1 cellular context compared by ENCODE assay signal in genomic region chr6:44072452-44072958, GRCh38.
TF ChIP-seq lines count a peak whose summit lies in the region.

No MANE protein-coding gene starts in this region.

TF ChIP-seq in HepG2, 621 proteins besides CTCF, POLR2A, EP300 and RAD21 (continued from another document and continues in another):
- TF ChIP-seq ZBTB40 (IDR thresholded peaks at IDR 0.05) (no peak), ZBTB40 (CRISPR knock-in tag; IDR thresholded peaks at IDR 0.05) (0 out of 2 replicates have a peak, but pooled peaks have one; percentile 7), SMAD1 (CRISPR knock-in tag; IDR thresholded peaks at IDR 0.05; ENCODE audit: borderline replicate concordance, low read depth) (no peak), FOXP4 (CRISPR knock-in tag; IDR thresholded peaks at IDR 0.05) (no peak), KLF16 (CRISPR knock-in tag; IDR thresholded peaks at IDR 0.05) (no peak), ZBTB26 (CRISPR knock-in tag; IDR thresholded peaks at IDR 0.05; ENCODE audit: borderline replicate concordance) (no peak), HNRNPH1 (optimal IDR thresholded peaks at IDR 0.05; ENCODE audit: low read depth, low read length) (peak; percentile 65), RNF2 (conservative IDR thresholded peaks at IDR 0.05; ENCODE audit: low read depth) (no peak), ZNF251 (CRISPR knock-in tag; IDR thresholded peaks at IDR 0.05) (no peak), ZNF253 (CRISPR knock-in tag; IDR thresholded peaks at IDR 0.05; ENCODE audit: borderline replicate concordance) (no peak), MLXIP (CRISPR knock-in tag; IDR thresholded peaks at IDR 0.05; ENCODE audit: borderline replicate concordance) (no peak), HNRNPLL (IDR thresholded peaks at IDR 0.05; ENCODE audit: low read depth, low read length, poor library complexity, severe bottlenecking) (no peak), HNF4G (IDR thresholded peaks at IDR 0.05; ENCODE audit: borderline replicate concordance, low read depth, low read length) (no peak), HNF4G (CRISPR knock-in tag; IDR thresholded peaks at IDR 0.05; ENCODE audit: borderline replicate concordance, low read depth) (no peak), ETS1 (CRISPR knock-in tag; IDR thresholded peaks at IDR 0.05) (no peak), ISX (CRISPR knock-in tag; conservative IDR thresholded peaks at IDR 0.05) (no peak), NR1H2 (CRISPR knock-in tag; IDR thresholded peaks at IDR 0.05; ENCODE audit: borderline replicate concordance, low read depth) (no peak), PHF20 (CRISPR knock-in tag; IDR thresholded peaks at IDR 0.05) (no peak), FOSL1 (CRISPR knock-in tag; IDR thresholded peaks at IDR 0.05; ENCODE audit: borderline replicate concordance) (no peak), KLF12 (CRISPR knock-in tag; IDR thresholded peaks at IDR 0.05; ENCODE audit: borderline replicate concordance) (no peak), DMTF1 (CRISPR knock-in tag; IDR thresholded peaks at IDR 0.05) (no peak), MBD4 (IDR thresholded peaks at IDR 0.05; ENCODE audit: borderline replicate concordance, low read length) (no peak), ZNF225 (CRISPR knock-in tag; IDR thresholded peaks at IDR 0.05) (no peak), TOPORS (CRISPR knock-in tag; IDR thresholded peaks at IDR 0.05) (no peak), RXRA (CRISPR knock-in tag; IDR thresholded peaks at IDR 0.05) (no peak), LBX2 (CRISPR knock-in tag; IDR thresholded peaks at IDR 0.05; ENCODE audit: borderline replicate concordance) (no peak), POGZ (CRISPR knock-in tag; IDR thresholded peaks at IDR 0.05) (no peak), ATF1 (CRISPR knock-in tag; IDR thresholded peaks at IDR 0.05) (no peak), ZNF75D (CRISPR knock-in tag; IDR thresholded peaks at IDR 0.05; ENCODE audit: borderline replicate concordance) (no peak), ZKSCAN5 (CRISPR knock-in tag; IDR thresholded peaks at IDR 0.05) (0 out of 2 replicates have a peak, but pooled peaks have one; percentile 13), IRX3 (CRISPR knock-in tag; IDR thresholded peaks at IDR 0.05; ENCODE audit: borderline replicate concordance, low read depth) (no peak), ZZZ3 (CRISPR knock-in tag; IDR thresholded peaks at IDR 0.05; ENCODE audit: borderline replicate concordance) (no peak), TERF1 (CRISPR knock-in tag; IDR thresholded peaks at IDR 0.05) (no peak), ZNF367 (CRISPR knock-in tag; IDR thresholded peaks at IDR 0.05; ENCODE audit: borderline replicate concordance) (no peak), ZMYM4 (CRISPR knock-in tag; IDR thresholded peaks at IDR 0.05) (no peak), ATF7 (IDR thresholded peaks at IDR 0.05) (no peak), ATF7 (CRISPR knock-in tag; IDR thresholded peaks at IDR 0.05) (peak; percentile 71; the same call in 1 of the 2 replicates), KDM4B (CRISPR knock-in tag; IDR thresholded peaks at IDR 0.05) (no peak), IKZF5 (CRISPR knock-in tag; IDR thresholded peaks at IDR 0.05) (no peak), SRSF9 (IDR thresholded peaks at IDR 0.05; ENCODE audit: borderline replicate concordance, insufficient read depth, low read depth, low read length, poor library complexity, severe bottlenecking) (no peak)
